ENCODE assay signal across 3 cellular contexts in the genomic region with DNA sequence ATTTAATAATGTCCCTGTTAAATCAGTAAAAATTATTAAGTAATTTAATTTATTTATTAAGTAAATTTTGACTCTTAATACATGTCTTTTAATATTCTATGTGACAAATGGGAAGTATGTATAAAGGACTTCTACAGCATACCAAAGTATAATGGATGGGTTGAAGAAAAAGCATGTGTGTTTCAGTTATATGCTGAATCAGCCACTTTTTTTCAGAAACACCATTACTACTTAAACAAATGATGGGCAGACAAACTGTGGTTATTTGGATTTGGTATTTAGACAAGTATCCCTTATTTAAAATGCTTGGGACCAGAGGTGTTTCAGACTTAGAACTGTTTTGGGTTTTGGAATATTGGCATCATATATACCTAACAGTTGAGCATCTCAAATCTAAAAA.
TF ChIP-seq lines count a peak whose summit lies in the region.

No MANE protein-coding gene starts in this region.

TF ChIP-seq in HepG2, 621 proteins besides CTCF, POLR2A, EP300 and RAD21:
- peak; percentile 83 to 89 for TF ChIP-seq MAFK (conservative IDR thresholded peaks at IDR 0.05 in 1 of 2, IDR thresholded peaks at IDR 0.05 in 1 of 2; ENCODE audit: low read length in 2 of 2)
- no peak for TF ChIP-seq ZNF230 (CRISPR knock-in tag; IDR thresholded peaks at IDR 0.05)
- TF ChIP-seq CENPX (CRISPR knock-in tag; IDR thresholded peaks at IDR 0.05) = no peak
- TF ChIP-seq PHF8 (CRISPR knock-in tag; IDR thresholded peaks at IDR 0.05) = no peak
- no peak for TF ChIP-seq GTF2F1 (IDR thresholded peaks at IDR 0.05; ENCODE audit: low read length)
- no peak for TF ChIP-seq ZNF225 (CRISPR knock-in tag; IDR thresholded peaks at IDR 0.05)
- no peak for TF ChIP-seq KLF12 (CRISPR knock-in tag; IDR thresholded peaks at IDR 0.05; ENCODE audit: borderline replicate concordance)
- peak; percentile 78 for TF ChIP-seq MAFF (IDR thresholded peaks at IDR 0.05; ENCODE audit: low read depth, low read length)
- TF ChIP-seq, protein P1, sequence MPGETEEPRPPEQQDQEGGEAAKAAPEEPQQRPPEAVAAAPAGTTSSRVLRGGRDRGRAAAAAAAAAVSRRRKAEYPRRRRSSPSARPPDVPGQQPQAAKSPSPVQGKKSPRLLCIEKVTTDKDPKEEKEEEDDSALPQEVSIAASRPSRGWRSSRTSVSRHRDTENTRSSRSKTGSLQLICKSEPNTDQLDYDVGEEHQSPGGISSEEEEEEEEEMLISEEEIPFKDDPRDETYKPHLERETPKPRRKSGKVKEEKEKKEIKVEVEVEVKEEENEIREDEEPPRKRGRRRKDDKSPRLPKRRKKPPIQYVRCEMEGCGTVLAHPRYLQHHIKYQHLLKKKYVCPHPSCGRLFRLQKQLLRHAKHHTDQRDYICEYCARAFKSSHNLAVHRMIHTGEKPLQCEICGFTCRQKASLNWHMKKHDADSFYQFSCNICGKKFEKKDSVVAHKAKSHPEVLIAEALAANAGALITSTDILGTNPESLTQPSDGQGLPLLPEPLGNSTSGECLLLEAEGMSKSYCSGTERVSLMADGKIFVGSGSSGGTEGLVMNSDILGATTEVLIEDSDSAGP (CRISPR knock-in tag; IDR thresholded peaks at IDR 0.05; ENCODE audit: borderline replicate concordance) = no peak

TF ChIP-seq in IMR-90, 13 proteins besides CTCF, POLR2A, EP300 and RAD21:
- TF ChIP-seq RCOR1 (IDR thresholded peaks at IDR 0.05; ENCODE audit: insufficient replicate concordance, low read length) (no peak), MAFK (IDR thresholded peaks at IDR 0.05; ENCODE audit: low read depth, low read length) (peak; percentile 74)
TF ChIP-seq in IMR-90: peak in this region for 1.

TF ChIP-seq in H1, 55 proteins besides CTCF, POLR2A, EP300 and RAD21:
- TF ChIP-seq TAF7 (optimal IDR thresholded peaks at IDR 0.05; ENCODE audit: borderline replicate concordance, low read depth, low read length) (no peak), MAFK (IDR thresholded peaks at IDR 0.05; ENCODE audit: low read depth, low read length) (peak; percentile 40; the same call in 1 of the 2 replicates), PHF8 (conservative IDR thresholded peaks at IDR 0.05; ENCODE audit: low read depth, low read length) (no peak), FOSL1 (IDR thresholded peaks at IDR 0.05; ENCODE audit: insufficient read depth, low read depth, low read length) (no peak), SUZ12 (IDR thresholded peaks at IDR 0.05; ENCODE audit: low read length) (no peak), CBX5 (IDR thresholded peaks at IDR 0.05; ENCODE audit: low read depth, low read length) (no peak), EGR1 (IDR thresholded peaks at IDR 0.05; ENCODE audit: borderline replicate concordance, low read depth, low read length) (no peak)
TF ChIP-seq in H1: peak in this region for 1.
